ENCODE assay signal across 15 cellular contexts in the genomic region with DNA sequence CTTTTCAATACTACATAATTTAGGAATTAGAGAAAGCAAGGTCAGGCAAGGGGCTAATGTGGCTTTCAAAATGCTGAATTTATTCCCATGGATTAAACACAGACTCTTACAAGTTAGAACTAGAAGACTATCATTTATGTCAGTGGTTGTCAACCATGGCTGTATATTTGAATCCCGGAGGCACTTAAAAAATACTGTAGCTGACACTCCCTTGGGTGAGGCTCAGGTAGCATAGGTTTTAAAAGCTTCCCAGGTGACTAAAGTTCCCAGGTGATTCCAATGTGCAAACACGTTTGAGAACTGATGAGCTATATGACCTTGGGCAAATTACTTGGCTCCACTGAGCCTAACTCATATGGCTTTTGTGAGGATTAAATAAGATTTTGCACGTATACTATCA. TPM values are rescaled to one million over a fixed set of nuclear protein-coding genes. Genes with fewer than 3 reads are reported as not detected.
DNase-seq lines count a peak whose midpoint lies in the region; FAIRE-seq and TF ChIP-seq lines count a peak whose summit lies in the region.
"Had no signal": no experiment of that assay in that cellular context is flagged by ENCODE, and none has a peak within 500 bp of the region (broad histone marks: within the 10 kb centered on the region; RNA-seq: fewer than 3 reads in every experiment).

No MANE protein-coding gene starts in this region.

- H3K9ac ChIP-seq in astrocyte (ENCODE audit: low read length) (no peak overlapping the region), fibroblast of lung (ENCODE audit: insufficient read depth, low read length) (no peak overlapping the region), skeletal muscle satellite cell (ENCODE audit: low read depth, low read length) (peak overlapping the region; percentile 40)

- peaks cover 12% of the 10 kb centered on the region for H3K4me1 Mint-ChIP-seq in astrocyte (ENCODE audit: low read depth, unreplicated experiment)

- in situ Hi-C loops in GM13976 (cut with MboI; ENCODE audit: low sequenced_read_pairs, unreplicated experiment) = no loop called here

- no peak for TF ChIP-seq CTCF in astrocyte (IDR thresholded peaks at IDR 0.05; ENCODE audit: insufficient read depth, low read depth, low read length)
- TF ChIP-seq CTCF in fibroblast of lung (conservative IDR thresholded peaks at IDR 0.05 in 1 of 2, IDR thresholded peaks at IDR 0.05 in 1 of 2; ENCODE audit: low read depth in 1 of 2, low read length in 2 of 2) = no peak
- no peak for TF ChIP-seq CTCF in GM13976 (IDR thresholded peaks at IDR 0.05; ENCODE audit: borderline replicate concordance, control extremely low read depth, extremely low read depth, insufficient read depth, missing control alignments)

- H3K79me2 ChIP-seq in astrocyte (ENCODE audit: insufficient read depth, low read length) (no peaks in the 10 kb centered on the region), fibroblast of lung (ENCODE audit: control insufficient read depth, insufficient read depth, low read length) (no peaks in the 10 kb centered on the region)

- H3K4me3 ChIP-seq in astrocyte (ENCODE audit: insufficient read depth, low read depth, low read length) (no peak overlapping the region), fibroblast of lung (replicated peaks in 1 of 4; ENCODE audit: control extremely low read depth in 1 of 4, insufficient read depth in 1 of 4, low read depth in 3 of 4, low read length in 4 of 4) (no peak overlapping the region), skeletal muscle satellite cell (ENCODE audit: low read length) (no peak overlapping the region)
- H3K4me3 ChIP-seq: A549, HAP-1 had no signal

- DNase-seq in HPDE6-E6E7 (ENCODE audit: extremely low spot score) (peak; percentile 67), astrocyte (ENCODE audit: low read depth) (no peak), fibroblast of lung (ENCODE audit: low read depth in 2 of 2) (no peak), HK-2 (ENCODE audit: unreplicated experiment) (no peak), GM13976 (ENCODE audit: low spot score) (no peak)
- DNase-seq in activated naive CD4-positive, alpha-beta T cell (lab: John Stamatoyannopoulos, UW) = no peak
- DNase-seq: COR-L47, NCI-H1092, NCI-H345, NCI-H526 treated with DMSO at 0.1 percent for 48 hours, SHP77 treated with DMSO at 0.1 percent for 48 hours had no signal

- H3K9me3 ChIP-seq in astrocyte (ENCODE audit: insufficient read depth, low read depth, low read length) (no peaks in the 10 kb centered on the region), fibroblast of lung (ENCODE audit: control insufficient read depth, insufficient read depth, low read depth, low read length) (no peaks in the 10 kb centered on the region), skeletal muscle satellite cell (replicated peaks; ENCODE audit: low read length) (no peaks in the 10 kb centered on the region)
- H3K9me3 ChIP-seq: A549, HAP-1 had no signal

- H4K20me1 ChIP-seq in astrocyte (ENCODE audit: insufficient read depth, low read length) (peaks cover 26% of the 10 kb centered on the region), fibroblast of lung (ENCODE audit: control insufficient read depth, extremely low read depth, insufficient read depth, low read length) (no peaks in the 10 kb centered on the region)

- H3K9me3 Mint-ChIP-seq in astrocyte (ENCODE audit: unreplicated experiment) = no peaks in the 10 kb centered on the region
- H3K9me3 Mint-ChIP-seq: CD14-positive monocyte had no signal

- H3K36me3 ChIP-seq in astrocyte (ENCODE audit: insufficient read depth, low read length) = no peaks in the 10 kb centered on the region
- no peaks in the 10 kb centered on the region for H3K36me3 ChIP-seq in fibroblast of lung (ENCODE audit: control insufficient read depth, insufficient read depth, low read length)
- H3K36me3 ChIP-seq in skeletal muscle satellite cell (ENCODE audit: insufficient read depth, low read length) = peaks cover 9% of the 10 kb centered on the region

- H3K4me2 ChIP-seq in astrocyte (ENCODE audit: low read length) (no peak overlapping the region), fibroblast of lung (ENCODE audit: extremely low read depth, insufficient read depth, low read length) (no peak overlapping the region), skeletal muscle satellite cell (ENCODE audit: low read length) (peak overlapping the region; percentile 48)
- H3K4me2 ChIP-seq: A549 had no signal

- H3K36me3 Mint-ChIP-seq in astrocyte (ENCODE audit: low read depth, unreplicated experiment) = peaks cover 16% of the 10 kb centered on the region

- no peak overlapping the region for H3K27ac Mint-ChIP-seq in astrocyte (ENCODE audit: unreplicated experiment)

- no peaks in the 10 kb centered on the region for H3K4me1 ChIP-seq in astrocyte (ENCODE audit: insufficient read depth, low read length)
- H3K4me1 ChIP-seq in fibroblast of lung (ENCODE audit: control insufficient read depth, extremely low read depth, insufficient read depth, low read length) = peaks cover 3% of the 10 kb centered on the region
- H3K4me1 ChIP-seq in skeletal muscle satellite cell (ENCODE audit: control insufficient read depth, insufficient read depth, low read length) = peaks cover 13% of the 10 kb centered on the region
- H3K4me1 ChIP-seq: A549, HAP-1 had no signal

- H3K27ac ChIP-seq in astrocyte (ENCODE audit: low read depth, low read length) (no peak overlapping the region), fibroblast of lung (ENCODE audit: insufficient read depth, low read length) (peak overlapping the region; percentile 3)
- H3K27ac ChIP-seq: A549 had no signal

- no peaks in the 10 kb centered on the region for H3K27me3 Mint-ChIP-seq in astrocyte (ENCODE audit: low read depth, unreplicated experiment)

- H2AFZ ChIP-seq in astrocyte (ENCODE audit: low read depth, low read length) (no peak overlapping the region), fibroblast of lung (ENCODE audit: low read length) (no peak overlapping the region)

- no peak overlapping the region for H3K4me3 Mint-ChIP-seq in astrocyte (ENCODE audit: unreplicated experiment)
- H3K4me3 Mint-ChIP-seq: CD14-positive monocyte had no signal

- H3K27me3 ChIP-seq in astrocyte (ENCODE audit: insufficient read depth, low read length) (no peaks in the 10 kb centered on the region), fibroblast of lung (ENCODE audit: control insufficient read depth, insufficient read depth, low read length) (no peaks in the 10 kb centered on the region), skeletal muscle satellite cell (ENCODE audit: control insufficient read depth, insufficient read depth, low read length) (no peaks in the 10 kb centered on the region)

- FAIRE-seq in astrocyte (lab: Jason Lieb, UNC) = peak; percentile 50

RNA-seq across cellular contexts. Expression of a gene that starts 29.6 kb away (rescaled TPM):
- 46.0 and 52.2 TPM in 2 replicates for total RNA-seq in astrocyte
- 41.6 and 55.8 TPM in 2 replicates for total RNA-seq in fibroblast of lung
- 53.8 and 62.5 TPM in 2 replicates for polyA plus RNA-seq in fibroblast of lung
- polyA plus RNA-seq in fibroblast of lung (2012) = 41.1 and 43.4 TPM in 2 replicates
- polyA minus RNA-seq in fibroblast of lung (ENCODE audit: low replicate concordance) = 18.3 and 26.3 TPM in 2 replicates
- total RNA-seq in skeletal muscle satellite cell (2012; rRNA removed) = 42.6 and 47.4 TPM in 2 replicates

RNA-seq across cellular contexts. Expression of a gene that starts 29.7 kb away (rescaled TPM):
- total RNA-seq in astrocyte (1.9 and 2.7 TPM in 2 replicates), fibroblast of lung (2.6 and 5.0 TPM in 2 replicates)
- 1.3 and 1.7 TPM in 2 replicates for polyA plus RNA-seq in fibroblast of lung
- polyA plus RNA-seq in fibroblast of lung (2012) = 1.1 TPM in 2 replicates
- 0.59 and 7.7 TPM in 2 replicates for polyA minus RNA-seq in fibroblast of lung (ENCODE audit: low replicate concordance)
- total RNA-seq in skeletal muscle satellite cell (2012; rRNA removed) = 2.2 and 2.3 TPM in 2 replicates
- polyA plus RNA-seq: CD14-positive monocyte had no signal
